In the genomic region with DNA sequence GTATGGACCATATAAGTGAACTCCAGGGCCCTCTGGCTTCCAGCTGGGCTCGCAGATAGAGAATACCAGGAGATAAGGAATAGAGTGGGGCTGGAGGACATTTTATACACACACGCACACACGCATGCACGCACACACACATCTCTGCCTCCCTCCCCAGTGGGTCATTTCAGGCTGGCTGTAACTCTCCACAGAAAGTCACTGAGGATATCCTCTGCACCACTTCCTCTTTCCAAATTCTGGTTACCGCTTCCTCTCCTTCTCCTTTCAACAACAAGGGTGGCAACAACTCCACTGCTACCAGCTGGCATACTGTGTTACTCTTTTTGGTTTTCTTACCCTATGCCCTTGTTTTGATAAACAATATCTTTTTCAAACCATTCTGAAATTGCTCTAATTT, we compare ENCODE assay signal across 11 cellular contexts.
A peak's percentile ranks its signal among the peaks of the same experiment; 100 is the strongest.
DNase-seq lines count a peak whose midpoint lies in the region; ATAC-seq and TF ChIP-seq lines count a peak whose summit lies in the region.
"Had no signal": no experiment of that assay in that cellular context is flagged by ENCODE, and none has a peak within 500 bp of the region (broad histone marks: within the 10 kb centered on the region; RNA-seq: fewer than 3 reads in every experiment).

No MANE protein-coding gene starts in this region.

- no peak overlapping the region for H3K27ac ChIP-seq in thyroid gland
- H3K27ac ChIP-seq: cardiac muscle cell had no signal

- H3K36me3 Mint-ChIP-seq in activated T-cell treated with anti-CD3 and anti-CD28 coated beads, Interleukin-2, amount 50 U/mL, for 24 hours (ENCODE audit: low read depth): no peaks in the 10 kb centered on the region

- CTCF ChIA-PET in GM10248 (lab: Yijun Ruan, JAX): no interaction called here

- H3K4me1 ChIP-seq in thyroid gland: no peaks in the 10 kb centered on the region

- no peak overlapping the region for H3K4me3 ChIP-seq in thyroid gland (replicated peaks in 1 of 3)
- H3K4me3 ChIP-seq: cardiac muscle cell had no signal

- no peak for TF ChIP-seq POLR2A in thyroid gland (IDR thresholded peaks at IDR 0.05)

- intact Hi-C loops in thyroid gland (cut with DNase I): no loop called here

- no peak overlapping the region for H3K27ac Mint-ChIP-seq in activated T-cell treated with anti-CD3 and anti-CD28 coated beads, Interleukin-2, amount 50 U/mL, for 24 hours
- H3K27ac Mint-ChIP-seq: B cell had no signal

- peak; percentile 5 for DNase-seq in GM10248 (ENCODE audit: extremely low spot score)
- DNase-seq in SKM-1 (lab: John Stamatoyannopoulos, UW; ENCODE audit: unreplicated experiment): peak; percentile 88
- DNase-seq in activated T-cell treated with anti-CD3 and anti-CD28 coated beads, Interleukin-2, amount 50 U/mL, for 24 hours: no peak
- no peak for DNase-seq in stimulated activated CD4-positive, alpha-beta T cell treated with anti-CD3 and anti-CD28 coated beads, Interleukin-4, amount 100 ng/mL, for 1 hour
- no peak for DNase-seq in thyroid gland
- DNase-seq: activated T-cell treated with anti-CD3 and anti-CD28 coated beads for 4 hours had no signal

- no peaks in the 10 kb centered on the region for H3K27me3 Mint-ChIP-seq in activated T-cell treated with anti-CD3 and anti-CD28 coated beads, Interleukin-2, amount 50 U/mL, for 24 hours
- H3K27me3 Mint-ChIP-seq: B cell had no signal

- H3K9me3 Mint-ChIP-seq in activated T-cell treated with anti-CD3 and anti-CD28 coated beads, Interleukin-2, amount 50 U/mL, for 24 hours: peaks cover 2% of the 10 kb centered on the region

- peak; percentile 84 for ATAC-seq in GM19467 (IDR thresholded peaks at IDR 0.05; ENCODE audit: unreplicated experiment)
- peak; percentile 87 for ATAC-seq in HG03097 (IDR thresholded peaks at IDR 0.05; ENCODE audit: low FRiP score, unreplicated experiment)
- no peak for ATAC-seq in HG03571 (IDR thresholded peaks at IDR 0.05; ENCODE audit: unreplicated experiment)

- no peak overlapping the region for H3K4me3 Mint-ChIP-seq in activated T-cell treated with anti-CD3 and anti-CD28 coated beads, Interleukin-2, amount 50 U/mL, for 24 hours
- H3K4me3 Mint-ChIP-seq: B cell had no signal

- no peak for TF ChIP-seq CTCF in GM10248 (IDR thresholded peaks at IDR 0.05; ENCODE audit: control extremely low read depth, extremely low read depth, low read depth, missing control alignments)
- TF ChIP-seq CTCF in thyroid gland (IDR thresholded peaks at IDR 0.05): no peak

- H3K9me3 ChIP-seq in thyroid gland: no peaks in the 10 kb centered on the region

- POLR2A ChIA-PET in GM10248 (lab: Yijun Ruan, JAX): no interaction called here

- no peaks in the 10 kb centered on the region for H3K4me1 Mint-ChIP-seq in activated T-cell treated with anti-CD3 and anti-CD28 coated beads, Interleukin-2, amount 50 U/mL, for 24 hours (ENCODE audit: low read depth)
- H3K4me1 Mint-ChIP-seq: B cell had no signal

- no peaks in the 10 kb centered on the region for H3K36me3 ChIP-seq in thyroid gland
- H3K36me3 ChIP-seq: cardiac muscle cell had no signal

- 87 to 89% methylated on average over 5 of the region's 5 CpGs for WGBS in thyroid gland, 2 donors

- H3K27me3 ChIP-seq in thyroid gland: no peaks in the 10 kb centered on the region

Comparison
In these comparisons a context has a peak if more than half of its experiments do, and no peak if none do; other contexts are left out.
1. DNase-seq: peak in GM10248 (single experiment) and SKM-1 (single experiment); none in activated T-cell treated with anti-CD3 and anti-CD28 coated beads, Interleukin-2, amount 50 U/mL, for 24 hours (single experiment), stimulated activated CD4-positive, alpha-beta T cell treated with anti-CD3 and anti-CD28 coated beads, Interleukin-4, amount 100 ng/mL, for 1 hour (single experiment) and thyroid gland (0 of 2).